1 cellular context compared by ENCODE assay signal in the genomic region with DNA sequence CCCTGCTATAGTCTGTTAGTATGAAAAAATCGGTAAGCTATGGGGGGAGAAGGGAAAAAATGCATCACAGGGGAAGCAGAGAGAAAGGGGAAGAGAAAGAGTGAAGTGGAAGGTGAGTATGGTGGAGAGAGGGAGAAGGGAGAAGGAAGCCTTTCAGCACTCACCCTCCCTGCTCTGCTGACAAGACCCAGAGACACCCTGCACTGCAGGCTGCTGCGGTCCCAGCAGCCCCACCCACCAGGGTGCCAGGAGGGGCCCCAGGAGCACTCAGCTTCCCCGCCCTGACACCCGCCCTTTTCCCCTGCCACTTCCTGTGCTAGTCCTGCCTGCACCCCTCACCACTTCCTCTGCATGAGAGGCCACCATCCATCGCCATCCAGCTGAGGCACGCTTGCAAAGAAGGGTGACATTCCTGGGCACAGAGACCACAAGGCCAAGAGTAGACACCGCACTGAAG.
TF ChIP-seq lines count a peak whose summit lies in the region.

No MANE protein-coding gene starts in this region.

TF ChIP-seq in SK-N-SH treated with all-trans-retinoic acid at 6 μM for 48 hours, 23 proteins besides CTCF, POLR2A, EP300 and RAD21 (continued from another document):
- TF ChIP-seq, protein P1, sequence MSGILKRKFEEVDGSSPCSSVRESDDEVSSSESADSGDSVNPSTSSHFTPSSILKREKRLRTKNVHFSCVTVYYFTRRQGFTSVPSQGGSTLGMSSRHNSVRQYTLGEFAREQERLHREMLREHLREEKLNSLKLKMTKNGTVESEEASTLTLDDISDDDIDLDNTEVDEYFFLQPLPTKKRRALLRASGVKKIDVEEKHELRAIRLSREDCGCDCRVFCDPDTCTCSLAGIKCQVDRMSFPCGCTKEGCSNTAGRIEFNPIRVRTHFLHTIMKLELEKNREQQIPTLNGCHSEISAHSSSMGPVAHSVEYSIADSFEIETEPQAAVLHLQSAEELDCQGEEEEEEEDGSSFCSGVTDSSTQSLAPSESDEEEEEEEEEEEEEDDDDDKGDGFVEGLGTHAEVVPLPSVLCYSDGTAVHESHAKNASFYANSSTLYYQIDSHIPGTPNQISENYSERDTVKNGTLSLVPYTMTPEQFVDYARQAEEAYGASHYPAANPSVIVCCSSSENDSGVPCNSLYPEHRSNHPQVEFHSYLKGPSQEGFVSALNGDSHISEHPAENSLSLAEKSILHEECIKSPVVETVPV (CRISPR knock-in tag; IDR thresholded peaks at IDR 0.05) = no peak
- TF ChIP-seq GLIS3 (CRISPR knock-in tag; IDR thresholded peaks at IDR 0.05) (no peak), OSR1 (CRISPR knock-in tag; IDR thresholded peaks at IDR 0.05) (no peak), ZNF70 (CRISPR knock-in tag; IDR thresholded peaks at IDR 0.05) (no peak), ISL1 (CRISPR knock-in tag; IDR thresholded peaks at IDR 0.05) (no peak), ESRRG (CRISPR knock-in tag; IDR thresholded peaks at IDR 0.05) (no peak), CSDC2 (CRISPR knock-in tag; IDR thresholded peaks at IDR 0.05) (no peak)
- TF ChIP-seq, protein P2, sequence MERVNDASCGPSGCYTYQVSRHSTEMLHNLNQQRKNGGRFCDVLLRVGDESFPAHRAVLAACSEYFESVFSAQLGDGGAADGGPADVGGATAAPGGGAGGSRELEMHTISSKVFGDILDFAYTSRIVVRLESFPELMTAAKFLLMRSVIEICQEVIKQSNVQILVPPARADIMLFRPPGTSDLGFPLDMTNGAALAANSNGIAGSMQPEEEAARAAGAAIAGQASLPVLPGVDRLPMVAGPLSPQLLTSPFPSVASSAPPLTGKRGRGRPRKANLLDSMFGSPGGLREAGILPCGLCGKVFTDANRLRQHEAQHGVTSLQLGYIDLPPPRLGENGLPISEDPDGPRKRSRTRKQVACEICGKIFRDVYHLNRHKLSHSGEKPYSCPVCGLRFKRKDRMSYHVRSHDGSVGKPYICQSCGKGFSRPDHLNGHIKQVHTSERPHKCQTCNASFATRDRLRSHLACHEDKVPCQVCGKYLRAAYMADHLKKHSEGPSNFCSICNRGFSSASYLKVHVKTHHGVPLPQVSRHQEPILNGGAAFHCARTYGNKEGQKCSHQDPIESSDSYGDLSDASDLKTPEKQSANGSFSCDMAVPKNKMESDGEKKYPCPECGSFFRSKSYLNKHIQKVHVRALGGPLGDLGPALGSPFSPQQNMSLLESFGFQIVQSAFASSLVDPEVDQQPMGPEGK (CRISPR knock-in tag; IDR thresholded peaks at IDR 0.05; ENCODE audit: borderline replicate concordance) = no peak
